In the genomic region with DNA sequence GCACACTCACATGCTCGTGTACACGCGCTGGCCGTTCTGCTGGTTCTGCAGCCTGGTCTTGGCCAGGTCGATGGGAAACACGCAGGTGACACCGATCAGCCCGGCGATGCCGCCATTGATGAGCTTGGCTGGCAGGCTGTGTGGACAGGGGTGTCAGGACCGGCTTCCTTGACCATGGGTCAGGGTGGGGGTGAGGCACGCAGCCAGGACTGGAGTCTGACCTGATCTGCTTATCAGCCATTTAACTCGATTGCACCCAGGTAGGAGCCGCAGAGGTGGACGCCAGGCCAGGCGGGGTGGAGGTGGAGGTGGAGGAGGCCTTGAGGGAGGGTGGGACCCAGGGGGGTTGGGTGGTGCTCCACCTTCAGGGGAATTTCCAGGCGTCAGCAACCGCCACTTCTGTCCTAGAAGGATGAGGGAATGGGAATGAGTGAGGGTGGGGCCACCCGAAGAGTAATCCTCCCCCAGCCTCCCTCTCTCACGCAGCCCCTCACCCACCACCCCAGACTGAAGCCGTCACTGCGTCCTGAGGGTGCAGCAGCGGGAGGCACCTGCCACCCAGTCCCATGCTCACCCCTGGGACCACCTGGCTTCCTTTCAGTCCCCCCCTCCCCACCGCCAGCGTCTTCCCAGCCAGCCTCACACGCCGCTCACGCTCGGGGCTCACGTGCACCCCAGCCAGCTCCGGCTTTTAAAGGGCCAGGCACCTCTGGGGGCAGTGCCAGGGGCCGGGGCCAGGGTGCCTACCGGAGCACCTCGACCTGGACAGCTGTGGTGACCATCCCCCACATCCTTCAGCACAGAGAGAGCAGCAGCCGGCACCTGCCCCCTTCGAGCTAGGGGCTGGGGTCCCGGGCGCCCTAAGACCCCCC, we compare ENCODE assay signal across 9 cellular contexts. TPM values are rescaled to one million over a fixed set of nuclear protein-coding genes. Genes with fewer than 3 reads are reported as not detected.
DNase-seq lines count a peak whose midpoint lies in the region; ATAC-seq and TF ChIP-seq lines count a peak whose summit lies in the region.
"Had no signal": no experiment of that assay in that cellular context is flagged by ENCODE, and none has a peak within 500 bp of the region (broad histone marks: within the 10 kb centered on the region; RNA-seq: fewer than 3 reads in every experiment).

No MANE protein-coding gene starts in this region.

- H4K20me1 ChIP-seq in Karpas-422 (ENCODE audit: insufficient read depth, low read depth, low read length) (peaks cover 13% of the 10 kb centered on the region; the same call in 1 of the 2 replicates), smooth muscle cell (ENCODE audit: low read depth) (peaks cover 18% of the 10 kb centered on the region)

- H3K4me3 ChIP-seq in CD4-positive, CD25-positive, alpha-beta regulatory T cell (ENCODE audit: low read depth, low read length) = no peak overlapping the region
- H3K4me3 ChIP-seq in Karpas-422 (ENCODE audit: low read length) = peak overlapping the region; percentile 95
- no peak overlapping the region for H3K4me3 ChIP-seq in smooth muscle cell

- no peaks in the 10 kb centered on the region for H3K36me3 Mint-ChIP-seq in CD4-positive, CD25-positive, alpha-beta regulatory T cell
- H3K36me3 Mint-ChIP-seq in MCF 10A (ENCODE audit: insufficient read depth, unreplicated experiment) = peaks cover 29% of the 10 kb centered on the region
- no peaks in the 10 kb centered on the region for H3K36me3 Mint-ChIP-seq in natural killer cell

- intact Hi-C loops in MCF 10A (cut with micrococcal nuclease) (loop anchor here (5.0 kb wide), 1 partner anchor 33 kb away; no protein-coding TSS in a partner anchor), natural killer cell (cut with micrococcal nuclease) (no loop called here)

- peaks cover 0 to 17% (median 3%) of the 10 kb centered on the region in 4 donors for H3K4me1 Mint-ChIP-seq in CD4-positive, CD25-positive, alpha-beta regulatory T cell
- H3K4me1 Mint-ChIP-seq in MCF 10A (ENCODE audit: insufficient read depth, unreplicated experiment) = no peaks in the 10 kb centered on the region
- H3K4me1 Mint-ChIP-seq in natural killer cell = peaks cover 0 to 18% of the 10 kb centered on the region in 2 donors

- H3K79me2 ChIP-seq in Karpas-422 (ENCODE audit: low read length) (peaks cover 24% of the 10 kb centered on the region), smooth muscle cell (ENCODE audit: low read depth) (no peaks in the 10 kb centered on the region)

- H2AFZ ChIP-seq in Karpas-422 (ENCODE audit: low read length) (no peak overlapping the region), smooth muscle cell (ENCODE audit: low read depth) (no peak overlapping the region)

- H3K4me1 ChIP-seq in CD4-positive, CD25-positive, alpha-beta regulatory T cell (ENCODE audit: control insufficient read depth, insufficient read depth, low read length, poor library complexity, severe bottlenecking) = peaks cover 38% of the 10 kb centered on the region
- peaks cover 39% of the 10 kb centered on the region for H3K4me1 ChIP-seq in Karpas-422 (ENCODE audit: low read length)
- peaks cover 16% of the 10 kb centered on the region for H3K4me1 ChIP-seq in smooth muscle cell (ENCODE audit: low read depth)
- H3K4me1 ChIP-seq: foreskin keratinocyte had no signal

- POLR2A ChIA-PET in MCF 10A (lab: Yijun Ruan, JAX) = interaction anchor here (0.6 to 3.8 kb wide), 13 partner anchors 9 to 99 kb away, joined by 3 to 41 read pairs (median 10); partner anchors contain the start of genes GATD1, PNPLA2, RPLP2 and TALDO1

- H3K9me2 ChIP-seq in Karpas-422 (replicated peaks; ENCODE audit: insufficient read depth, low read length) = no peaks in the 10 kb centered on the region

- H3K9ac ChIP-seq in Karpas-422 (ENCODE audit: low read length) = peak overlapping the region; percentile 93
- no peak overlapping the region for H3K9ac ChIP-seq in smooth muscle cell (ENCODE audit: low read depth)

- CTCF ChIA-PET in MCF 10A (lab: Yijun Ruan, JAX) = interaction anchor here (1.8 kb wide), 1 partner anchor 11 kb away, joined by 4 read pairs; no protein-coding TSS in a partner anchor

- H3K27ac Mint-ChIP-seq in CD4-positive, CD25-positive, alpha-beta regulatory T cell = no peak overlapping the region
- H3K27ac Mint-ChIP-seq in MCF 10A (ENCODE audit: low read depth, unreplicated experiment) = peak overlapping the region; percentile 94
- peak overlapping the region in 1 of 2 donors; percentile 95 for H3K27ac Mint-ChIP-seq in natural killer cell

- WGBS in smooth muscle cell (ENCODE audit: low lambda C conversion rate) = 95% methylated on average over 27 of the region's 38 CpGs

- H3K27me3 ChIP-seq in CD4-positive, CD25-positive, alpha-beta regulatory T cell (ENCODE audit: control insufficient read depth, insufficient read depth, low read length) = no peaks in the 10 kb centered on the region
- H3K27me3 ChIP-seq in Karpas-422 (ENCODE audit: low read length) = no peaks in the 10 kb centered on the region
- no peaks in the 10 kb centered on the region for H3K27me3 ChIP-seq in smooth muscle cell (ENCODE audit: low read depth)
- H3K27me3 ChIP-seq: foreskin keratinocyte had no signal

- TF ChIP-seq CTCF in MCF 10A (IDR thresholded peaks at IDR 0.05; ENCODE audit: unreplicated experiment) (no peak), natural killer cell (IDR thresholded peaks at IDR 0.05) (no peak), smooth muscle cell (IDR thresholded peaks at IDR 0.05; ENCODE audit: borderline replicate concordance, insufficient read depth, poor library complexity, severe bottlenecking) (no peak)

- BruUV-seq in MCF 10A (replicated peaks; lab: Mats Ljungman, UMichigan) = no TSS peak

- peaks cover 8% of the 10 kb centered on the region for H3K36me3 ChIP-seq in CD4-positive, CD25-positive, alpha-beta regulatory T cell (ENCODE audit: control insufficient read depth, insufficient read depth, low read length)
- H3K36me3 ChIP-seq in Karpas-422 (ENCODE audit: insufficient read depth, low read length) (no peaks in the 10 kb centered on the region), smooth muscle cell (ENCODE audit: low read depth) (no peaks in the 10 kb centered on the region)

- H3F3A ChIP-seq in smooth muscle cell (ENCODE audit: low read depth) = peaks cover 9% of the 10 kb centered on the region

- no peak for DNase-seq in CD4-positive, CD25-positive, alpha-beta regulatory T cell
- DNase-seq in Karpas-422 (peak; percentile 76), MCF 10A (ENCODE audit: unreplicated experiment) (no peak), natural killer cell (no peak), NCI-H748 treated with DMSO at 0.1 percent for 48 hours (lab: John Stamatoyannopoulos, UW) (no peak), smooth muscle cell (lab: John Stamatoyannopoulos, UW; ENCODE audit: unreplicated experiment) (no peak), SW 1271 (lab: John Stamatoyannopoulos, UW) (no peak)
- DNase-seq: foreskin keratinocyte had no signal

- H3K9me3 ChIP-seq in CD4-positive, CD25-positive, alpha-beta regulatory T cell (ENCODE audit: control insufficient read depth in 2 of 2, low read length in 2 of 2) = no peaks in the 10 kb centered on the region
- H3K9me3 ChIP-seq in Karpas-422 (ENCODE audit: low read length) = no peaks in the 10 kb centered on the region
- no peaks in the 10 kb centered on the region for H3K9me3 ChIP-seq in smooth muscle cell (replicated peaks; ENCODE audit: low read depth)

- no peaks in the 10 kb centered on the region for H3K27me3 Mint-ChIP-seq in CD4-positive, CD25-positive, alpha-beta regulatory T cell
- H3K27me3 Mint-ChIP-seq in MCF 10A (ENCODE audit: insufficient read depth, unreplicated experiment) (no peaks in the 10 kb centered on the region), natural killer cell (ENCODE audit: low read depth in 2 of 2) (no peaks in the 10 kb centered on the region)

- H3K27ac ChIP-seq in CD4-positive, CD25-positive, alpha-beta regulatory T cell (ENCODE audit: insufficient read depth, low read length, poor library complexity, severe bottlenecking) = peak overlapping the region; percentile 92
- peak overlapping the region; percentile 76; the same call in 1 of the 2 replicates for H3K27ac ChIP-seq in Karpas-422 (ENCODE audit: low read length)
- no peak overlapping the region for H3K27ac ChIP-seq in smooth muscle cell (ENCODE audit: low read depth)

- H3K4me2 ChIP-seq in Karpas-422 (ENCODE audit: low read depth, low read length, poor library complexity, severe bottlenecking) (peak overlapping the region; percentile 97), smooth muscle cell (no peak overlapping the region)

- peak overlapping the region; percentile 32 to 90 (median 69) for H3K4me3 Mint-ChIP-seq in CD4-positive, CD25-positive, alpha-beta regulatory T cell
- H3K4me3 Mint-ChIP-seq in MCF 10A (ENCODE audit: unreplicated experiment) = peak overlapping the region; percentile 84
- H3K4me3 Mint-ChIP-seq in natural killer cell = peak overlapping the region; percentile 59

- ATAC-seq in CD4-positive, CD25-positive, alpha-beta regulatory T cell (ENCODE audit: low read depth in 2 of 2) = no peak
- ATAC-seq in natural killer cell (no peak), GM18909 (IDR thresholded peaks at IDR 0.05; ENCODE audit: poor library complexity, unreplicated experiment) (no peak)

- no peaks in the 10 kb centered on the region for H3K9me3 Mint-ChIP-seq in CD4-positive, CD25-positive, alpha-beta regulatory T cell
- H3K9me3 Mint-ChIP-seq in MCF 10A (ENCODE audit: unreplicated experiment) = no peaks in the 10 kb centered on the region
- no peaks in the 10 kb centered on the region for H3K9me3 Mint-ChIP-seq in natural killer cell

RNA-seq across cellular contexts. Expression of gene SLC25A22, which starts 3.1 kb away (rescaled TPM):
- total RNA-seq in CD4-positive, CD25-positive, alpha-beta regulatory T cell = 20.3 TPM
- polyA plus RNA-seq in CD4-positive, CD25-positive, alpha-beta regulatory T cell = 1 to 10 TPM; 5.3 to 6.6 (median 6.4) TPM
- total RNA-seq in Karpas-422 (2014; rRNA removed; shearing (Covaris generic); ENCODE audit: low replicate concordance) = 9.3 and 23.4 TPM in 2 replicates
- total RNA-seq in MCF 10A (2022) (34.0 and 36.5 TPM in 2 replicates), natural killer cell (10 to 100 TPM; 22.8 to 34.6 (median 31.5) TPM), smooth muscle cell (6.9 and 7.0 TPM in 2 replicates)
- polyA plus RNA-seq in smooth muscle cell = 19.5 and 25.2 TPM in 2 replicates

RNA-seq across cellular contexts. Expression of gene CEND1, which starts 5.1 kb away (rescaled TPM):
- not detected for total RNA-seq in CD4-positive, CD25-positive, alpha-beta regulatory T cell
- polyA plus RNA-seq in CD4-positive, CD25-positive, alpha-beta regulatory T cell = under 1 TPM in 3 of 4 donors, not detected in 1; 0.47 to 0.67 (median 0.49) TPM
- 19.8 and 50.0 TPM in 2 replicates for total RNA-seq in Karpas-422 (2014; rRNA removed; shearing (Covaris generic); ENCODE audit: low replicate concordance)
- total RNA-seq in MCF 10A (2022) = not detected in 2 replicates
- total RNA-seq in natural killer cell = not detected
- not detected in 2 replicates for total RNA-seq in smooth muscle cell
- polyA plus RNA-seq in smooth muscle cell = 0.13 and 0.38 TPM in 2 replicates
- total RNA-seq: foreskin keratinocyte had no signal

RNA-seq across cellular contexts. Expression of gene PIDD1, which starts 10.0 kb away (rescaled TPM):
- total RNA-seq in CD4-positive, CD25-positive, alpha-beta regulatory T cell = 31.7 TPM
- polyA plus RNA-seq in CD4-positive, CD25-positive, alpha-beta regulatory T cell = 1 to 10 TPM; 1.8 to 6.7 (median 4.3) TPM
- 26.2 and 26.6 TPM in 2 replicates for total RNA-seq in Karpas-422 (2014; rRNA removed; shearing (Covaris generic); ENCODE audit: low replicate concordance)
- 15.8 and 22.1 TPM in 2 replicates for total RNA-seq in MCF 10A (2022)
- total RNA-seq in natural killer cell = 10 to 100 TPM; 24.3 to 30.9 (median 25.2) TPM
- 8.7 and 11.8 TPM in 2 replicates for total RNA-seq in smooth muscle cell
- polyA plus RNA-seq in smooth muscle cell = 22.3 and 44.9 TPM in 2 replicates

RNA-seq across cellular contexts. Expression of gene RPLP2, which starts 14.8 kb away (rescaled TPM):
- total RNA-seq in CD4-positive, CD25-positive, alpha-beta regulatory T cell = 2,852 TPM
- polyA plus RNA-seq in CD4-positive, CD25-positive, alpha-beta regulatory T cell = 1,000 to 10,000 TPM; 2,313 to 3,705 (median 3,130) TPM
- 774 and 1,042 TPM in 2 replicates for total RNA-seq in Karpas-422 (2014; rRNA removed; shearing (Covaris generic); ENCODE audit: low replicate concordance)
- total RNA-seq in MCF 10A (2022) = 1,886 and 2,142 TPM in 2 replicates
- total RNA-seq in natural killer cell = 1,000 to 10,000 TPM; 1,482 to 1,846 (median 1,534) TPM
- total RNA-seq in smooth muscle cell = 472 and 511 TPM in 2 replicates
- 622 and 701 TPM in 2 replicates for polyA plus RNA-seq in smooth muscle cell

RNA-seq across cellular contexts. Expression of gene GATD1, which starts 17.7 kb away (rescaled TPM):
- total RNA-seq in CD4-positive, CD25-positive, alpha-beta regulatory T cell = 42.1 TPM
- polyA plus RNA-seq in CD4-positive, CD25-positive, alpha-beta regulatory T cell = 1 to 10 TPM; 3.6 to 5.5 (median 4.8) TPM
- total RNA-seq in Karpas-422 (2014; rRNA removed; shearing (Covaris generic); ENCODE audit: low replicate concordance) = 43.6 and 61.0 TPM in 2 replicates
- total RNA-seq in MCF 10A (2022) (54.6 and 67.7 TPM in 2 replicates), natural killer cell (10 to 100 TPM; 40.4 to 43.1 (median 42.1) TPM), smooth muscle cell (12.9 and 18.5 TPM in 2 replicates)
- 11.7 and 20.2 TPM in 2 replicates for polyA plus RNA-seq in smooth muscle cell

Comparison
In these comparisons a context has a peak if more than half of its experiments do, and no peak if none do; other contexts are left out.
1. RNA of gene CEND1, which starts 5.1 kb away (total RNA-seq): 19.8 to 50.0 TPM in Karpas-422; not detected in CD4-positive, CD25-positive, alpha-beta regulatory T cell (single experiment), not detected in MCF 10A, not detected in natural killer cell and not detected in smooth muscle cell; every median in the first group is over 10 times any median in the second.
2. Peak in every context shown above with its lines, with median percentiles within 50 percentile points of each other: H3K4me3 Mint-ChIP-seq.